8 cellular contexts compared by ENCODE assay signal in the genomic region with DNA sequence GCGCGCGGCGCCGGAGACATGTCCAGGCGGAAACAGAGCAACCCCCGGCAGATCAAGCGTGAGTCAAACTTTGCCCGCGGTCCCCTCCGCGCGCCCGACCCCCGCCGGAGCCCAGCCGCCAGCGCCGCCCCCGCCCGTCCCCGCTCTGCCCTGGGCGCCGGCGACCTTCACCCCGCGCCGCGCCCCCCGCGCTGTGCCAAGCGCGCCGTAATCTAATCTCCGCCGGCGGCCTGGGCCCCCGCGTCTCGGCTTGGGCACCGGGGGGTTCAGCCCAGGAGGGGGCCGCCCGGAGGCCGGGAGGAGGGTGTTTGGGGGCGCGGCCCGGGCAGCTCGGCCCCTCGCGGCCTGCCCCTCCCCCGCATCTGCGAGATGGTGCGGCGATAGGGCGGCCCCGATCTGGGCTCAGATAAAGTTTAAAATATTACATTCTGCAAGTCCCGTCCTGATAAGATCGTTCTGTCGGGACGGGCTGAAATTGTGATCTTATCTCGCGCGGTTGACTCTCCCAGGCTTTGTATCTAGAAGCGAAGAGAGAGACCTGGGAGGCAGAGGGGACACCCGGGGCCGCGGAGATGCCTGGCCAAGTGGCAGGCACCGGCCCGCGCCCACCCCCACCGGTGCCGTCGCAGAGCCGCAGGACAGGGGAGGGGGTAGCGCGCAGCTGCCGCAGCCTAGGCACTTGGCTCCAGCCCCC. TPM values are rescaled to one million over a fixed set of nuclear protein-coding genes. Genes with fewer than 3 reads are reported as not detected.
A peak's percentile ranks its signal among the peaks of the same experiment; 100 is the strongest.
DNase-seq lines count a peak whose midpoint lies in the region; ATAC-seq and TF ChIP-seq lines count a peak whose summit lies in the region.

No MANE protein-coding gene starts in this region.

- H3K4me1 Mint-ChIP-seq in brain (peaks cover 34% of the 10 kb centered on the region), type B pancreatic cell (ENCODE audit: unreplicated experiment) (peaks cover 17% of the 10 kb centered on the region), glutamatergic neuron (ENCODE audit: low read depth, unreplicated experiment) (peaks cover 7% of the 10 kb centered on the region)

- no peak overlapping the region for H3K4ac ChIP-seq in mesendoderm (ENCODE audit: low read depth, low read length)

- H3K4me1 ChIP-seq in mesendoderm (ENCODE audit: control insufficient read depth, low read depth, low read length) = peaks cover 6% of the 10 kb centered on the region

- peak overlapping the region; percentile 70 for H3K4me2 ChIP-seq in mesendoderm (ENCODE audit: low read length)

- no peak for TF ChIP-seq POLR2A in NB4 (IDR thresholded peaks at IDR 0.05; ENCODE audit: extremely low read depth, insufficient read length)

- DNase-seq in ELF-1 (ENCODE audit: low read depth, low spot score) = peak; percentile 49
- peak; percentile 68 for DNase-seq in NB4 (ENCODE audit: low read depth)
- DNase-seq in mesendoderm = peak; percentile 81
- no peak for DNase-seq in type B pancreatic cell (ENCODE audit: extremely low spot score, unreplicated experiment)
- DNase-seq in glutamatergic neuron = no peak
- no peak for DNase-seq in NCI-H446 (lab: John Stamatoyannopoulos, UW)

- H3K79me1 ChIP-seq in mesendoderm (ENCODE audit: low read length) = peaks cover 7% of the 10 kb centered on the region

- peaks cover 0 to under 1% (median 0%) of the 10 kb centered on the region in 5 experiments for H3K9me3 Mint-ChIP-seq in brain
- no peaks in the 10 kb centered on the region for H3K9me3 Mint-ChIP-seq in type B pancreatic cell
- peaks cover under 1% of the 10 kb centered on the region for H3K9me3 Mint-ChIP-seq in glutamatergic neuron (ENCODE audit: unreplicated experiment)

- H2AK5ac ChIP-seq in mesendoderm (ENCODE audit: low read length) = no peak overlapping the region

- TF ChIP-seq CTCF in NB4 (IDR thresholded peaks at IDR 0.05; ENCODE audit: low read depth, low read length) = no peak
- TF ChIP-seq CTCF in brain (conservative IDR thresholded peaks at IDR 0.05) = no peak
- no peak for TF ChIP-seq CTCF in type B pancreatic cell (conservative IDR thresholded peaks at IDR 0.05)
- TF ChIP-seq CTCF in glutamatergic neuron (IDR thresholded peaks at IDR 0.05; ENCODE audit: partially characterized antibody, unreplicated experiment) = no peak

- H2BK15ac ChIP-seq in mesendoderm (replicated peaks; ENCODE audit: low read depth) = no peak overlapping the region

- WGBS in mesendoderm (ENCODE audit: extremely low coverage, insufficient coverage, low lambda C conversion rate) = no CpG with 5 or more reads among the region's 77 CpGs

- H2BK5ac ChIP-seq in mesendoderm (ENCODE audit: low read length) = no peak overlapping the region

- H2BK120ac ChIP-seq in mesendoderm (ENCODE audit: low read depth, low read length) = no peak overlapping the region

- peak overlapping the region; percentile 62 for H3K4me3 ChIP-seq in NB4 (ENCODE audit: low read depth, low read length)
- peak overlapping the region; percentile 41 for H3K4me3 ChIP-seq in mesendoderm (ENCODE audit: low read length)

- H3K18ac ChIP-seq in mesendoderm (ENCODE audit: low read length) = peak overlapping the region; percentile 73

- H3K27me3 ChIP-seq in mesendoderm (ENCODE audit: insufficient read depth, low read length, poor library complexity) = no peaks in the 10 kb centered on the region

- no peak for ATAC-seq in HG03469 (IDR thresholded peaks at IDR 0.05; ENCODE audit: unreplicated experiment)

- peaks cover 20% of the 10 kb centered on the region for H3K79me2 ChIP-seq in mesendoderm (ENCODE audit: control insufficient read depth, insufficient read depth, low read length)

- H3K36me3 Mint-ChIP-seq in brain (no peaks in the 10 kb centered on the region), type B pancreatic cell (no peaks in the 10 kb centered on the region), glutamatergic neuron (ENCODE audit: unreplicated experiment) (no peaks in the 10 kb centered on the region)

- H3K27me3 Mint-ChIP-seq in brain (peaks cover 29% of the 10 kb centered on the region), type B pancreatic cell (no peaks in the 10 kb centered on the region), glutamatergic neuron (ENCODE audit: unreplicated experiment) (peaks cover 3% of the 10 kb centered on the region)

- no peak overlapping the region for H4K5ac ChIP-seq in mesendoderm (ENCODE audit: low read length)

- H3K4me3 Mint-ChIP-seq in brain = peak overlapping the region; percentile 82 to 98 (median 93)
- peak overlapping the region; percentile 85 for H3K4me3 Mint-ChIP-seq in type B pancreatic cell
- H3K4me3 Mint-ChIP-seq in glutamatergic neuron (ENCODE audit: unreplicated experiment) = no peak overlapping the region

- no peaks in the 10 kb centered on the region for H3K36me3 ChIP-seq in mesendoderm (ENCODE audit: control insufficient read depth, insufficient read depth, low read length)

- H3K27ac Mint-ChIP-seq in brain (peak overlapping the region in 1 of 5 experiments; percentile 54), type B pancreatic cell (no peak overlapping the region), glutamatergic neuron (ENCODE audit: unreplicated experiment) (no peak overlapping the region)

- H3K27ac ChIP-seq in mesendoderm (ENCODE audit: low read depth, low read length) = no peak overlapping the region

- H3K56ac ChIP-seq in mesendoderm (ENCODE audit: low read length) = peak overlapping the region; percentile 85

- peak overlapping the region; percentile 24 for H3K23ac ChIP-seq in mesendoderm (ENCODE audit: low read length)

- no peak overlapping the region for H4K8ac ChIP-seq in mesendoderm (ENCODE audit: low read depth, low read length)

- peak overlapping the region; percentile 68 for H3K9ac ChIP-seq in mesendoderm (ENCODE audit: low read length)

RNA-seq across cellular contexts. Expression of a gene that starts 0.7 kb away (rescaled TPM):
- 9.8 TPM for polyA plus RNA-seq in brain (ENCODE audit: insufficient read depth, low read depth, low replicate concordance)
- 2.5 TPM for polyA plus RNA-seq in mesendoderm (2013, experiment 1 of 2)
- polyA plus RNA-seq in mesendoderm (2013, experiment 2 of 2) = 2.5 TPM
- total RNA-seq in type B pancreatic cell (ENCODE audit: low replicate concordance) (24.0 and 26.7 TPM in 2 replicates), glutamatergic neuron (ENCODE audit: unreplicated experiment) (11.1 TPM)

Comparison
In these comparisons a context has a peak if more than half of its experiments do, and no peak if none do; other contexts are left out.
1. DNase-seq: peak in ELF-1 (single experiment), NB4 (single experiment) and mesendoderm (single experiment); none in type B pancreatic cell (single experiment), glutamatergic neuron (single experiment) and NCI-H446 (0 of 2).